8 cellular contexts compared by ENCODE assay signal in genomic region chr12:108633534-108634224, GRCh38. TPM values are rescaled to one million over a fixed set of nuclear protein-coding genes. Genes with fewer than 3 reads are reported as not detected.
DNase-seq lines count a peak whose midpoint lies in the region; ATAC-seq and TF ChIP-seq lines count a peak whose summit lies in the region.

A gene with protein sequence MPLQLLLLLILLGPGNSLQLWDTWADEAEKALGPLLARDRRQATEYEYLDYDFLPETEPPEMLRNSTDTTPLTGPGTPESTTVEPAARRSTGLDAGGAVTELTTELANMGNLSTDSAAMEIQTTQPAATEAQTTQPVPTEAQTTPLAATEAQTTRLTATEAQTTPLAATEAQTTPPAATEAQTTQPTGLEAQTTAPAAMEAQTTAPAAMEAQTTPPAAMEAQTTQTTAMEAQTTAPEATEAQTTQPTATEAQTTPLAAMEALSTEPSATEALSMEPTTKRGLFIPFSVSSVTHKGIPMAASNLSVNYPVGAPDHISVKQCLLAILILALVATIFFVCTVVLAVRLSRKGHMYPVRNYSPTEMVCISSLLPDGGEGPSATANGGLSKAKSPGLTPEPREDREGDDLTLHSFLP (minus strand): TSS chr12:108633894. CDS start chr12:108624307, 9,587 bp downstream.

- peak; percentile 47 for ATAC-seq in GM21528 (IDR thresholded peaks at IDR 0.05; ENCODE audit: low FRiP score, unreplicated experiment)
- ATAC-seq in activated CD8-positive, alpha-beta T cell treated with anti-CD3 and anti-CD28 coated beads for 36 hours, result peak; percentile 52

- intact Hi-C loops in activated CD8-positive, alpha-beta T cell treated with anti-CD3 and anti-CD28 coated beads for 36 hours (cut with micrococcal nuclease), result loop anchor here (10.0 kb wide), 1 partner anchor 461 kb away; the partner anchor contains the start of genes ALKBH2 and UNG
- intact Hi-C loops in head of caudate nucleus (cut with DNase I), result no loop called here

- peaks cover 21% of the 10 kb centered on the region for H3K36me3 Mint-ChIP-seq in activated CD8-positive, alpha-beta T cell treated with anti-CD3 and anti-CD28 coated beads for 36 hours (ENCODE audit: low read depth)
- H3K36me3 Mint-ChIP-seq in nephron progenitor cell (ENCODE audit: low read depth), result no peaks in the 10 kb centered on the region

- peak within 1 kb of the TSS; percentile 100 for H3K27ac Mint-ChIP-seq in activated CD8-positive, alpha-beta T cell treated with anti-CD3 and anti-CD28 coated beads for 36 hours
- H3K27ac Mint-ChIP-seq in nephron progenitor cell, result no peak within 1 kb of the TSS

- DNase-seq in DMS79 (lab: John Stamatoyannopoulos, UW), result peak; percentile 35
- DNase-seq in Kasumi-1 (lab: John Stamatoyannopoulos, UW), result peak; percentile 63 to 71
- DNase-seq in activated CD8-positive, alpha-beta T cell treated with anti-CD3 and anti-CD28 coated beads for 36 hours, result peak; percentile 94
- peak in 36 of 42 donors; percentile 27 to 78 (median 58) for DNase-seq in head of caudate nucleus
- peak; percentile 88 for DNase-seq in stimulated activated CD4-positive, alpha-beta T cell treated with anti-CD3 and anti-CD28 coated beads, Interleukin-1b, Interleukin-23, amount 100 ng/mL, for 48 hours
- DNase-seq in NCI-H446 (lab: John Stamatoyannopoulos, UW), result no peak
- no peak for DNase-seq in nephron progenitor cell

- no peak for TF ChIP-seq CTCF in activated CD8-positive, alpha-beta T cell treated with anti-CD3 and anti-CD28 coated beads for 36 hours (IDR thresholded peaks at IDR 0.05)
- TF ChIP-seq CTCF in nephron progenitor cell (IDR thresholded peaks at IDR 0.05), result no peak

- POLR2A ChIA-PET in activated CD8-positive, alpha-beta T cell treated with anti-CD3 and anti-CD28 coated beads for 36 hours (lab: Charles Lee), result interaction anchor here (0.9 to 13.8 kb wide), 8 partner anchors 13 to 205 kb away, joined by 3 to 225 read pairs (median 4); partner anchors contain the start of genes ISCU and SART3

- no peaks in the 10 kb centered on the region for H3K27me3 Mint-ChIP-seq in activated CD8-positive, alpha-beta T cell treated with anti-CD3 and anti-CD28 coated beads for 36 hours
- H3K27me3 Mint-ChIP-seq in nephron progenitor cell (ENCODE audit: low read depth, poor library complexity), result no peaks in the 10 kb centered on the region

- CTCF ChIA-PET in activated CD8-positive, alpha-beta T cell treated with anti-CD3 and anti-CD28 coated beads for 36 hours (lab: Charles Lee), result interaction anchor here (0.6 to 12.8 kb wide), 10 partner anchors 9 to 188 kb away, joined by 3 to 245 read pairs (median 4); partner anchors contain the start of genes ISCU and SART3

- H3K4me1 Mint-ChIP-seq in activated CD8-positive, alpha-beta T cell treated with anti-CD3 and anti-CD28 coated beads for 36 hours (ENCODE audit: low read depth), result peaks cover 62% of the 10 kb centered on the region
- H3K4me1 Mint-ChIP-seq in nephron progenitor cell, result peaks cover 51% of the 10 kb centered on the region

- peak within 1 kb of the TSS; percentile 91 for H3K4me3 Mint-ChIP-seq in activated CD8-positive, alpha-beta T cell treated with anti-CD3 and anti-CD28 coated beads for 36 hours
- no peak within 1 kb of the TSS for H3K4me3 Mint-ChIP-seq in nephron progenitor cell

- peaks cover 3% of the 10 kb centered on the region for H3K9me3 Mint-ChIP-seq in activated CD8-positive, alpha-beta T cell treated with anti-CD3 and anti-CD28 coated beads for 36 hours
- H3K9me3 Mint-ChIP-seq in nephron progenitor cell, result no peaks in the 10 kb centered on the region

RNA-seq across cellular contexts. Expression of the gene that starts here (rescaled TPM):
- 10 to 100 TPM; 22.1 to 23.8 TPM for total RNA-seq in activated CD8-positive, alpha-beta T cell treated with anti-CD3 and anti-CD28 coated beads for 36 hours

Comparison
In these comparisons a context has a peak if more than half of its experiments do, and no peak if none do; other contexts are left out.
1. DNase-seq: peak in DMS79 (single experiment), Kasumi-1 (2 of 2), activated CD8-positive, alpha-beta T cell treated with anti-CD3 and anti-CD28 coated beads for 36 hours (single experiment), head of caudate nucleus (36 of 42) and stimulated activated CD4-positive, alpha-beta T cell treated with anti-CD3 and anti-CD28 coated beads, Interleukin-1b, Interleukin-23, amount 100 ng/mL, for 48 hours (single experiment); none in NCI-H446 (0 of 2) and nephron progenitor cell (single experiment).